In the genomic region with DNA sequence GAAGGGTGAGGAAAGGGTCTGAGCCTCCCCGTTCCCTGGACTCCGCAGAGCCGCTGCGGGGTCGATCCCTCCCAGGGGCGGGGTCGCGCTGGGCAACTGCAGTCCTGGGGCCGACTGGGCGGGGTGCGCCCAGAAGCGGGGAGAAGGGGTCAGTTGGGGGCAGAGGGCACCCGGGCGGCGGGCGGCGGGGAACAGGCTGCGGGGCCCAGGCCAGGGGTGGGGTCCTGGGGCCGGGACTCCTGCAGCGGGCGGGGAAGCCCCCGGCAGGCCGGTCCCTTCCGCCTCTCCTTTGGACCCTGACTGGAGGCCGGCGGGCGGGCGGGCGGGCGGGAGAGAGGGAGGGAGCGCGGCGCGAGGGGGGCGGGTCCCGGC, we compare ENCODE assay signal across 1 cellular context.
TF ChIP-seq lines count a peak whose summit lies in the region.

No MANE protein-coding gene starts in this region.

TF ChIP-seq in K562, 482 proteins besides CTCF, POLR2A, EP300 and RAD21 (continued from another document):
- TF ChIP-seq, protein P1, sequence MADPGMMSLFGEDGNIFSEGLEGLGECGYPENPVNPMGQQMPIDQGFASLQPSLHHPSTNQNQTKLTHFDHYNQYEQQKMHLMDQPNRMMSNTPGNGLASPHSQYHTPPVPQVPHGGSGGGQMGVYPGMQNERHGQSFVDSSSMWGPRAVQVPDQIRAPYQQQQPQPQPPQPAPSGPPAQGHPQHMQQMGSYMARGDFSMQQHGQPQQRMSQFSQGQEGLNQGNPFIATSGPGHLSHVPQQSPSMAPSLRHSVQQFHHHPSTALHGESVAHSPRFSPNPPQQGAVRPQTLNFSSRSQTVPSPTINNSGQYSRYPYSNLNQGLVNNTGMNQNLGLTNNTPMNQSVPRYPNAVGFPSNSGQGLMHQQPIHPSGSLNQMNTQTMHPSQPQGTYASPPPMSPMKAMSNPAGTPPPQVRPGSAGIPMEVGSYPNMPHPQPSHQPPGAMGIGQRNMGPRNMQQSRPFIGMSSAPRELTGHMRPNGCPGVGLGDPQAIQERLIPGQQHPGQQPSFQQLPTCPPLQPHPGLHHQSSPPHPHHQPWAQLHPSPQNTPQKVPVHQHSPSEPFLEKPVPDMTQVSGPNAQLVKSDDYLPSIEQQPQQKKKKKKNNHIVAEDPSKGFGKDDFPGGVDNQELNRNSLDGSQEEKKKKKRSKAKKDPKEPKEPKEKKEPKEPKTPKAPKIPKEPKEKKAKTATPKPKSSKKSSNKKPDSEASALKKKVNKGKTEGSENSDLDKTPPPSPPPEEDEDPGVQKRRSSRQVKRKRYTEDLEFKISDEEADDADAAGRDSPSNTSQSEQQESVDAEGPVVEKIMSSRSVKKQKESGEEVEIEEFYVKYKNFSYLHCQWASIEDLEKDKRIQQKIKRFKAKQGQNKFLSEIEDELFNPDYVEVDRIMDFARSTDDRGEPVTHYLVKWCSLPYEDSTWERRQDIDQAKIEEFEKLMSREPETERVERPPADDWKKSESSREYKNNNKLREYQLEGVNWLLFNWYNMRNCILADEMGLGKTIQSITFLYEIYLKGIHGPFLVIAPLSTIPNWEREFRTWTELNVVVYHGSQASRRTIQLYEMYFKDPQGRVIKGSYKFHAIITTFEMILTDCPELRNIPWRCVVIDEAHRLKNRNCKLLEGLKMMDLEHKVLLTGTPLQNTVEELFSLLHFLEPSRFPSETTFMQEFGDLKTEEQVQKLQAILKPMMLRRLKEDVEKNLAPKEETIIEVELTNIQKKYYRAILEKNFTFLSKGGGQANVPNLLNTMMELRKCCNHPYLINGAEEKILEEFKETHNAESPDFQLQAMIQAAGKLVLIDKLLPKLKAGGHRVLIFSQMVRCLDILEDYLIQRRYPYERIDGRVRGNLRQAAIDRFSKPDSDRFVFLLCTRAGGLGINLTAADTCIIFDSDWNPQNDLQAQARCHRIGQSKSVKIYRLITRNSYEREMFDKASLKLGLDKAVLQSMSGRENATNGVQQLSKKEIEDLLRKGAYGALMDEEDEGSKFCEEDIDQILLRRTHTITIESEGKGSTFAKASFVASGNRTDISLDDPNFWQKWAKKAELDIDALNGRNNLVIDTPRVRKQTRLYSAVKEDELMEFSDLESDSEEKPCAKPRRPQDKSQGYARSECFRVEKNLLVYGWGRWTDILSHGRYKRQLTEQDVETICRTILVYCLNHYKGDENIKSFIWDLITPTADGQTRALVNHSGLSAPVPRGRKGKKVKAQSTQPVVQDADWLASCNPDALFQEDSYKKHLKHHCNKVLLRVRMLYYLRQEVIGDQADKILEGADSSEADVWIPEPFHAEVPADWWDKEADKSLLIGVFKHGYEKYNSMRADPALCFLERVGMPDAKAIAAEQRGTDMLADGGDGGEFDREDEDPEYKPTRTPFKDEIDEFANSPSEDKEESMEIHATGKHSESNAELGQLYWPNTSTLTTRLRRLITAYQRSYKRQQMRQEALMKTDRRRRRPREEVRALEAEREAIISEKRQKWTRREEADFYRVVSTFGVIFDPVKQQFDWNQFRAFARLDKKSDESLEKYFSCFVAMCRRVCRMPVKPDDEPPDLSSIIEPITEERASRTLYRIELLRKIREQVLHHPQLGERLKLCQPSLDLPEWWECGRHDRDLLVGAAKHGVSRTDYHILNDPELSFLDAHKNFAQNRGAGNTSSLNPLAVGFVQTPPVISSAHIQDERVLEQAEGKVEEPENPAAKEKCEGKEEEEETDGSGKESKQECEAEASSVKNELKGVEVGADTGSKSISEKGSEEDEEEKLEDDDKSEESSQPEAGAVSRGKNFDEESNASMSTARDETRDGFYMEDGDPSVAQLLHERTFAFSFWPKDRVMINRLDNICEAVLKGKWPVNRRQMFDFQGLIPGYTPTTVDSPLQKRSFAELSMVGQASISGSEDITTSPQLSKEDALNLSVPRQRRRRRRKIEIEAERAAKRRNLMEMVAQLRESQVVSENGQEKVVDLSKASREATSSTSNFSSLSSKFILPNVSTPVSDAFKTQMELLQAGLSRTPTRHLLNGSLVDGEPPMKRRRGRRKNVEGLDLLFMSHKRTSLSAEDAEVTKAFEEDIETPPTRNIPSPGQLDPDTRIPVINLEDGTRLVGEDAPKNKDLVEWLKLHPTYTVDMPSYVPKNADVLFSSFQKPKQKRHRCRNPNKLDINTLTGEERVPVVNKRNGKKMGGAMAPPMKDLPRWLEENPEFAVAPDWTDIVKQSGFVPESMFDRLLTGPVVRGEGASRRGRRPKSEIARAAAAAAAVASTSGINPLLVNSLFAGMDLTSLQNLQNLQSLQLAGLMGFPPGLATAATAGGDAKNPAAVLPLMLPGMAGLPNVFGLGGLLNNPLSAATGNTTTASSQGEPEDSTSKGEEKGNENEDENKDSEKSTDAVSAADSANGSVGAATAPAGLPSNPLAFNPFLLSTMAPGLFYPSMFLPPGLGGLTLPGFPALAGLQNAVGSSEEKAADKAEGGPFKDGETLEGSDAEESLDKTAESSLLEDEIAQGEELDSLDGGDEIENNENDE (IDR thresholded peaks at IDR 0.05; ENCODE audit: low read depth, low read length), result no peak
- TF ChIP-seq NFRKB (IDR thresholded peaks at IDR 0.05; ENCODE audit: low read depth) (no peak; the same call in 1 of the 2 replicates), PHF20 (IDR thresholded peaks at IDR 0.05; ENCODE audit: partially characterized antibody) (peak; percentile 1)
- TF ChIP-seq, protein P2, sequence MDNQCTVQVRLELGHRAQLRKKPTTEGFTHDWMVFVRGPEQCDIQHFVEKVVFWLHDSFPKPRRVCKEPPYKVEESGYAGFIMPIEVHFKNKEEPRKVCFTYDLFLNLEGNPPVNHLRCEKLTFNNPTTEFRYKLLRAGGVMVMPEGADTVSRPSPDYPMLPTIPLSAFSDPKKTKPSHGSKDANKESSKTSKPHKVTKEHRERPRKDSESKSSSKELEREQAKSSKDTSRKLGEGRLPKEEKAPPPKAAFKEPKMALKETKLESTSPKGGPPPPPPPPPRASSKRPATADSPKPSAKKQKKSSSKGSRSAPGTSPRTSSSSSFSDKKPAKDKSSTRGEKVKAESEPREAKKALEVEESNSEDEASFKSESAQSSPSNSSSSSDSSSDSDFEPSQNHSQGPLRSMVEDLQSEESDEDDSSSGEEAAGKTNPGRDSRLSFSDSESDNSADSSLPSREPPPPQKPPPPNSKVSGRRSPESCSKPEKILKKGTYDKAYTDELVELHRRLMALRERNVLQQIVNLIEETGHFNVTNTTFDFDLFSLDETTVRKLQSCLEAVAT (IDR thresholded peaks at IDR 0.05), result peak in 1 of 2 experiments; percentile 50; a peak in 1 of 4 replicates
- TF ChIP-seq, protein P3, sequence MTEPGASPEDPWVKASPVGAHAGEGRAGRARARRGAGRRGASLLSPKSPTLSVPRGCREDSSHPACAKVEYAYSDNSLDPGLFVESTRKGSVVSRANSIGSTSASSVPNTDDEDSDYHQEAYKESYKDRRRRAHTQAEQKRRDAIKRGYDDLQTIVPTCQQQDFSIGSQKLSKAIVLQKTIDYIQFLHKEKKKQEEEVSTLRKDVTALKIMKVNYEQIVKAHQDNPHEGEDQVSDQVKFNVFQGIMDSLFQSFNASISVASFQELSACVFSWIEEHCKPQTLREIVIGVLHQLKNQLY (CRISPR knock-in tag; conservative IDR thresholded peaks at IDR 0.05), result no peak
TF ChIP-seq in K562: peak in this region for 20.
